1 cellular context compared by ENCODE assay signal in the genomic region with DNA sequence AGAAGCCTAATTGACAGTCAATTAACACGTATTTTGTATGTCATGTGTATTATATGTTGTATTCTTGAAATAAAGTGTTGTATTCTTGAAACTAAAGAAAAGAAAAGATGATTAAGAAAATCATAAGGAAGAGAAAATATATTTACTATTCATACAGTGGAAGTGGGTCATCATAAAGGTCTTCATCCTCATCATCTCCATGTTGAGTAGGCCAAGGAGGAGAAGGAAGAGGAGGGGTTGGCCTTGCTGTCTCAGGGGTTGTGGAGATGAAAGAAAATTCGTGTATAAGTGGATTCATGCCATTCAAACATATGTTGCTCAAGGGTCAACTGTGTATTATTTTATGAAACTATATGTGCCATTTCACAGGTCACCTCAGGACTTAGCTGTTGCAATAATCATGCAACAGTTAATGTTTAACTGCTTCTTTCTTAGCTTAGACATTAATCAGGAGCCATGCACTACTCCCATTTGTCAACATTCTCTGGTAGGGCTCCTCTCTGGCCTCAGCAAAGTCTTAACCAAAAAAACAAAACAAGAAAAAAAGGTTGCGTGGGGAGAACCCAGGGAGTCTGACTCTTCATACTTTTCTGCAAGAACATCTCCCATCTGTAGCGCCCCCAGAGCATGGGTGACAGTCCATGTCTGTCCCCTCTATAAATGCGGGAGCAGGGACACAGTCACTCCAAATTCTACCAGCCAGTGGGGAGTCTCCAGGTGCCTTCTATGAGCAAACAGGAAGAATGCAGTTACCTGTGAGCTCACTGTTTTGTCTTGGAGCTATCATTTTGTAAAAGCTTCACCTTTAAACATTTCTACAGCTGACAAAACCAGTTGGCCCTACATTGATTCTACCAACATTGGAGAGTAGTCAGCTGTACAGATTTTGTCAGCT.
TF ChIP-seq lines count a peak whose summit lies in the region.

No MANE protein-coding gene starts in this region.

TF ChIP-seq in HepG2, 621 proteins besides CTCF, POLR2A, EP300 and RAD21 (continued from another document and continues in another):
- TF ChIP-seq, protein P1, sequence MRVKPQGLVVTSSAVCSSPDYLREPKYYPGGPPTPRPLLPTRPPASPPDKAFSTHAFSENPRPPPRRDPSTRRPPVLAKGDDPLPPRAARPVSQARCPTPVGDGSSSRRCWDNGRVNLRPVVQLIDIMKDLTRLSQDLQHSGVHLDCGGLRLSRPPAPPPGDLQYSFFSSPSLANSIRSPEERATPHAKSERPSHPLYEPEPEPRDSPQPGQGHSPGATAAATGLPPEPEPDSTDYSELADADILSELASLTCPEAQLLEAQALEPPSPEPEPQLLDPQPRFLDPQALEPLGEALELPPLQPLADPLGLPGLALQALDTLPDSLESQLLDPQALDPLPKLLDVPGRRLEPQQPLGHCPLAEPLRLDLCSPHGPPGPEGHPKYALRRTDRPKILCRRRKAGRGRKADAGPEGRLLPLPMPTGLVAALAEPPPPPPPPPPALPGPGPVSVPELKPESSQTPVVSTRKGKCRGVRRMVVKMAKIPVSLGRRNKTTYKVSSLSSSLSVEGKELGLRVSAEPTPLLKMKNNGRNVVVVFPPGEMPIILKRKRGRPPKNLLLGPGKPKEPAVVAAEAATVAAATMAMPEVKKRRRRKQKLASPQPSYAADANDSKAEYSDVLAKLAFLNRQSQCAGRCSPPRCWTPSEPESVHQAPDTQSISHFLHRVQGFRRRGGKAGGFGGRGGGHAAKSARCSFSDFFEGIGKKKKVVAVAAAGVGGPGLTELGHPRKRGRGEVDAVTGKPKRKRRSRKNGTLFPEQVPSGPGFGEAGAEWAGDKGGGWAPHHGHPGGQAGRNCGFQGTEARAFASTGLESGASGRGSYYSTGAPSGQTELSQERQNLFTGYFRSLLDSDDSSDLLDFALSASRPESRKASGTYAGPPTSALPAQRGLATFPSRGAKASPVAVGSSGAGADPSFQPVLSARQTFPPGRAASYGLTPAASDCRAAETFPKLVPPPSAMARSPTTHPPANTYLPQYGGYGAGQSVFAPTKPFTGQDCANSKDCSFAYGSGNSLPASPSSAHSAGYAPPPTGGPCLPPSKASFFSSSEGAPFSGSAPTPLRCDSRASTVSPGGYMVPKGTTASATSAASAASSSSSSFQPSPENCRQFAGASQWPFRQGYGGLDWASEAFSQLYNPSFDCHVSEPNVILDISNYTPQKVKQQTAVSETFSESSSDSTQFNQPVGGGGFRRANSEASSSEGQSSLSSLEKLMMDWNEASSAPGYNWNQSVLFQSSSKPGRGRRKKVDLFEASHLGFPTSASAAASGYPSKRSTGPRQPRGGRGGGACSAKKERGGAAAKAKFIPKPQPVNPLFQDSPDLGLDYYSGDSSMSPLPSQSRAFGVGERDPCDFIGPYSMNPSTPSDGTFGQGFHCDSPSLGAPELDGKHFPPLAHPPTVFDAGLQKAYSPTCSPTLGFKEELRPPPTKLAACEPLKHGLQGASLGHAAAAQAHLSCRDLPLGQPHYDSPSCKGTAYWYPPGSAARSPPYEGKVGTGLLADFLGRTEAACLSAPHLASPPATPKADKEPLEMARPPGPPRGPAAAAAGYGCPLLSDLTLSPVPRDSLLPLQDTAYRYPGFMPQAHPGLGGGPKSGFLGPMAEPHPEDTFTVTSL (CRISPR knock-in tag; IDR thresholded peaks at IDR 0.05; ENCODE audit: borderline replicate concordance): peak; percentile 33; the same call in 1 of the 2 replicates
- TF ChIP-seq NFE2L1 (CRISPR knock-in tag; IDR thresholded peaks at IDR 0.05; ENCODE audit: borderline replicate concordance) (no peak), ZZZ3 (CRISPR knock-in tag; IDR thresholded peaks at IDR 0.05; ENCODE audit: borderline replicate concordance) (no peak), ZNF563 (CRISPR knock-in tag; IDR thresholded peaks at IDR 0.05) (no peak), KDM3A (CRISPR knock-in tag; IDR thresholded peaks at IDR 0.05; ENCODE audit: low read depth) (no peak), SRSF1 (optimal IDR thresholded peaks at IDR 0.05; ENCODE audit: low read depth, low read length) (no peak), ZNF660 (CRISPR knock-in tag; IDR thresholded peaks at IDR 0.05; ENCODE audit: borderline replicate concordance, low read depth) (no peak), ZNF335 (CRISPR knock-in tag; IDR thresholded peaks at IDR 0.05) (no peak), MAZ (IDR thresholded peaks at IDR 0.05; ENCODE audit: borderline replicate concordance, low read depth, low read length) (no peak), MAZ (CRISPR knock-in tag; IDR thresholded peaks at IDR 0.05; ENCODE audit: low read depth) (no peak), RFXANK (CRISPR knock-in tag; IDR thresholded peaks at IDR 0.05) (no peak), ZNF383 (CRISPR knock-in tag; IDR thresholded peaks at IDR 0.05; ENCODE audit: borderline replicate concordance) (no peak), MED13 (CRISPR knock-in tag; IDR thresholded peaks at IDR 0.05) (peak; percentile 53; the same call in 1 of the 2 replicates), PRMT3 (CRISPR knock-in tag; IDR thresholded peaks at IDR 0.05; ENCODE audit: borderline replicate concordance, low read depth) (no peak), SIX4 (CRISPR knock-in tag; IDR thresholded peaks at IDR 0.05) (no peak), MIER3 (CRISPR knock-in tag; IDR thresholded peaks at IDR 0.05; ENCODE audit: borderline replicate concordance) (peak; percentile 26; the same call in 1 of the 2 replicates), MYNN (CRISPR knock-in tag; IDR thresholded peaks at IDR 0.05; ENCODE audit: low read depth) (no peak), IKZF4 (CRISPR knock-in tag; IDR thresholded peaks at IDR 0.05; ENCODE audit: borderline replicate concordance, low read depth, not compliant biosample characterization) (no peak), SP1 (IDR thresholded peaks at IDR 0.05) (no peak), SP1 (CRISPR knock-in tag; IDR thresholded peaks at IDR 0.05) (no peak)
- TF ChIP-seq, protein P2, sequence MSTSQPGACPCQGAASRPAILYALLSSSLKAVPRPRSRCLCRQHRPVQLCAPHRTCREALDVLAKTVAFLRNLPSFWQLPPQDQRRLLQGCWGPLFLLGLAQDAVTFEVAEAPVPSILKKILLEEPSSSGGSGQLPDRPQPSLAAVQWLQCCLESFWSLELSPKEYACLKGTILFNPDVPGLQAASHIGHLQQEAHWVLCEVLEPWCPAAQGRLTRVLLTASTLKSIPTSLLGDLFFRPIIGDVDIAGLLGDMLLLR (CRISPR knock-in tag; IDR thresholded peaks at IDR 0.05): no peak
- TF ChIP-seq, protein P3, sequence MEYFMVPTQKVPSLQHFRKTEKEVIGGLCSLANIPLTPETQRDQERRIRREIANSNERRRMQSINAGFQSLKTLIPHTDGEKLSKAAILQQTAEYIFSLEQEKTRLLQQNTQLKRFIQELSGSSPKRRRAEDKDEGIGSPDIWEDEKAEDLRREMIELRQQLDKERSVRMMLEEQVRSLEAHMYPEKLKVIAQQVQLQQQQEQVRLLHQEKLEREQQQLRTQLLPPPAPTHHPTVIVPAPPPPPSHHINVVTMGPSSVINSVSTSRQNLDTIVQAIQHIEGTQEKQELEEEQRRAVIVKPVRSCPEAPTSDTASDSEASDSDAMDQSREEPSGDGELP (IDR thresholded peaks at IDR 0.05; ENCODE audit: borderline replicate concordance, low read depth): peak; percentile 51; the same call in 1 of the 2 replicates
- TF ChIP-seq, protein P4, sequence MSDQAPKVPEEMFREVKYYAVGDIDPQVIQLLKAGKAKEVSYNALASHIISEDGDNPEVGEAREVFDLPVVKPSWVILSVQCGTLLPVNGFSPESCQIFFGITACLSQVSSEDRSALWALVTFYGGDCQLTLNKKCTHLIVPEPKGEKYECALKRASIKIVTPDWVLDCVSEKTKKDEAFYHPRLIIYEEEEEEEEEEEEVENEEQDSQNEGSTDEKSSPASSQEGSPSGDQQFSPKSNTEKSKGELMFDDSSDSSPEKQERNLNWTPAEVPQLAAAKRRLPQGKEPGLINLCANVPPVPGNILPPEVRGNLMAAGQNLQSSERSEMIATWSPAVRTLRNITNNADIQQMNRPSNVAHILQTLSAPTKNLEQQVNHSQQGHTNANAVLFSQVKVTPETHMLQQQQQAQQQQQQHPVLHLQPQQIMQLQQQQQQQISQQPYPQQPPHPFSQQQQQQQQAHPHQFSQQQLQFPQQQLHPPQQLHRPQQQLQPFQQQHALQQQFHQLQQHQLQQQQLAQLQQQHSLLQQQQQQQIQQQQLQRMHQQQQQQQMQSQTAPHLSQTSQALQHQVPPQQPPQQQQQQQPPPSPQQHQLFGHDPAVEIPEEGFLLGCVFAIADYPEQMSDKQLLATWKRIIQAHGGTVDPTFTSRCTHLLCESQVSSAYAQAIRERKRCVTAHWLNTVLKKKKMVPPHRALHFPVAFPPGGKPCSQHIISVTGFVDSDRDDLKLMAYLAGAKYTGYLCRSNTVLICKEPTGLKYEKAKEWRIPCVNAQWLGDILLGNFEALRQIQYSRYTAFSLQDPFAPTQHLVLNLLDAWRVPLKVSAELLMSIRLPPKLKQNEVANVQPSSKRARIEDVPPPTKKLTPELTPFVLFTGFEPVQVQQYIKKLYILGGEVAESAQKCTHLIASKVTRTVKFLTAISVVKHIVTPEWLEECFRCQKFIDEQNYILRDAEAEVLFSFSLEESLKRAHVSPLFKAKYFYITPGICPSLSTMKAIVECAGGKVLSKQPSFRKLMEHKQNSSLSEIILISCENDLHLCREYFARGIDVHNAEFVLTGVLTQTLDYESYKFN (CRISPR knock-in tag; conservative IDR thresholded peaks at IDR 0.05): peak; percentile 75
- TF ChIP-seq, protein P5, sequence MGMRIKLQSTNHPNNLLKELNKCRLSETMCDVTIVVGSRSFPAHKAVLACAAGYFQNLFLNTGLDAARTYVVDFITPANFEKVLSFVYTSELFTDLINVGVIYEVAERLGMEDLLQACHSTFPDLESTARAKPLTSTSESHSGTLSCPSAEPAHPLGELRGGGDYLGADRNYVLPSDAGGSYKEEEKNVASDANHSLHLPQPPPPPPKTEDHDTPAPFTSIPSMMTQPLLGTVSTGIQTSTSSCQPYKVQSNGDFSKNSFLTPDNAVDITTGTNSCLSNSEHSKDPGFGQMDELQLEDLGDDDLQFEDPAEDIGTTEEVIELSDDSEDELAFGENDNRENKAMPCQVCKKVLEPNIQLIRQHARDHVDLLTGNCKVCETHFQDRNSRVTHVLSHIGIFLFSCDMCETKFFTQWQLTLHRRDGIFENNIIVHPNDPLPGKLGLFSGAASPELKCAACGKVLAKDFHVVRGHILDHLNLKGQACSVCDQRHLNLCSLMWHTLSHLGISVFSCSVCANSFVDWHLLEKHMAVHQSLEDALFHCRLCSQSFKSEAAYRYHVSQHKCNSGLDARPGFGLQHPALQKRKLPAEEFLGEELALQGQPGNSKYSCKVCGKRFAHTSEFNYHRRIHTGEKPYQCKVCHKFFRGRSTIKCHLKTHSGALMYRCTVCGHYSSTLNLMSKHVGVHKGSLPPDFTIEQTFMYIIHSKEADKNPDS (CRISPR knock-in tag; IDR thresholded peaks at IDR 0.05): no peak
- TF ChIP-seq, protein P6, sequence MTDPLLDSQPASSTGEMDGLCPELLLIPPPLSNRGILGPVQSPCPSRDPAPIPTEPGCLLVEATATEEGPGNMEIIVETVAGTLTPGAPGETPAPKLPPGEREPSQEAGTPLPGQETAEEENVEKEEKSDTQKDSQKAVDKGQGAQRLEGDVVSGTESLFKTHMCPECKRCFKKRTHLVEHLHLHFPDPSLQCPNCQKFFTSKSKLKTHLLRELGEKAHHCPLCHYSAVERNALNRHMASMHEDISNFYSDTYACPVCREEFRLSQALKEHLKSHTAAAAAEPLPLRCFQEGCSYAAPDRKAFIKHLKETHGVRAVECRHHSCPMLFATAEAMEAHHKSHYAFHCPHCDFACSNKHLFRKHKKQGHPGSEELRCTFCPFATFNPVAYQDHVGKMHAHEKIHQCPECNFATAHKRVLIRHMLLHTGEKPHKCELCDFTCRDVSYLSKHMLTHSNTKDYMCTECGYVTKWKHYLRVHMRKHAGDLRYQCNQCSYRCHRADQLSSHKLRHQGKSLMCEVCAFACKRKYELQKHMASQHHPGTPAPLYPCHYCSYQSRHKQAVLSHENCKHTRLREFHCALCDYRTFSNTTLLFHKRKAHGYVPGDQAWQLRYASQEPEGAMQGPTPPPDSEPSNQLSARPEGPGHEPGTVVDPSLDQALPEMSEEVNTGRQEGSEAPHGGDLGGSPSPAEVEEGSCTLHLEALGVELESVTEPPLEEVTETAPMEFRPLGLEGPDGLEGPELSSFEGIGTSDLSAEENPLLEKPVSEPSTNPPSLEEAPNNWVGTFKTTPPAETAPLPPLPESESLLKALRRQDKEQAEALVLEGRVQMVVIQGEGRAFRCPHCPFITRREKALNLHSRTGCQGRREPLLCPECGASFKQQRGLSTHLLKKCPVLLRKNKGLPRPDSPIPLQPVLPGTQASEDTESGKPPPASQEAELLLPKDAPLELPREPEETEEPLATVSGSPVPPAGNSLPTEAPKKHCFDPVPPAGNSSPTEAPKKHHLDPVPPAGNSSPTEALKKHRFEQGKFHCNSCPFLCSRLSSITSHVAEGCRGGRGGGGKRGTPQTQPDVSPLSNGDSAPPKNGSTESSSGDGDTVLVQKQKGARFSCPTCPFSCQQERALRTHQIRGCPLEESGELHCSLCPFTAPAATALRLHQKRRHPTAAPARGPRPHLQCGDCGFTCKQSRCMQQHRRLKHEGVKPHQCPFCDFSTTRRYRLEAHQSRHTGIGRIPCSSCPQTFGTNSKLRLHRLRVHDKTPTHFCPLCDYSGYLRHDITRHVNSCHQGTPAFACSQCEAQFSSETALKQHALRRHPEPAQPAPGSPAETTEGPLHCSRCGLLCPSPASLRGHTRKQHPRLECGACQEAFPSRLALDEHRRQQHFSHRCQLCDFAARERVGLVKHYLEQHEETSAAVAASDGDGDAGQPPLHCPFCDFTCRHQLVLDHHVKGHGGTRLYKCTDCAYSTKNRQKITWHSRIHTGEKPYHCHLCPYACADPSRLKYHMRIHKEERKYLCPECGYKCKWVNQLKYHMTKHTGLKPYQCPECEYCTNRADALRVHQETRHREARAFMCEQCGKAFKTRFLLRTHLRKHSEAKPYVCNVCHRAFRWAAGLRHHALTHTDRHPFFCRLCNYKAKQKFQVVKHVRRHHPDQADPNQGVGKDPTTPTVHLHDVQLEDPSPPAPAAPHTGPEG (CRISPR knock-in tag; IDR thresholded peaks at IDR 0.05): no peak
- TF ChIP-seq, protein P7, sequence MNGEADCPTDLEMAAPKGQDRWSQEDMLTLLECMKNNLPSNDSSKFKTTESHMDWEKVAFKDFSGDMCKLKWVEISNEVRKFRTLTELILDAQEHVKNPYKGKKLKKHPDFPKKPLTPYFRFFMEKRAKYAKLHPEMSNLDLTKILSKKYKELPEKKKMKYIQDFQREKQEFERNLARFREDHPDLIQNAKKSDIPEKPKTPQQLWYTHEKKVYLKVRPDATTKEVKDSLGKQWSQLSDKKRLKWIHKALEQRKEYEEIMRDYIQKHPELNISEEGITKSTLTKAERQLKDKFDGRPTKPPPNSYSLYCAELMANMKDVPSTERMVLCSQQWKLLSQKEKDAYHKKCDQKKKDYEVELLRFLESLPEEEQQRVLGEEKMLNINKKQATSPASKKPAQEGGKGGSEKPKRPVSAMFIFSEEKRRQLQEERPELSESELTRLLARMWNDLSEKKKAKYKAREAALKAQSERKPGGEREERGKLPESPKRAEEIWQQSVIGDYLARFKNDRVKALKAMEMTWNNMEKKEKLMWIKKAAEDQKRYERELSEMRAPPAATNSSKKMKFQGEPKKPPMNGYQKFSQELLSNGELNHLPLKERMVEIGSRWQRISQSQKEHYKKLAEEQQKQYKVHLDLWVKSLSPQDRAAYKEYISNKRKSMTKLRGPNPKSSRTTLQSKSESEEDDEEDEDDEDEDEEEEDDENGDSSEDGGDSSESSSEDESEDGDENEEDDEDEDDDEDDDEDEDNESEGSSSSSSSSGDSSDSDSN (CRISPR knock-in tag; IDR thresholded peaks at IDR 0.05): no peak
- TF ChIP-seq, protein P8, sequence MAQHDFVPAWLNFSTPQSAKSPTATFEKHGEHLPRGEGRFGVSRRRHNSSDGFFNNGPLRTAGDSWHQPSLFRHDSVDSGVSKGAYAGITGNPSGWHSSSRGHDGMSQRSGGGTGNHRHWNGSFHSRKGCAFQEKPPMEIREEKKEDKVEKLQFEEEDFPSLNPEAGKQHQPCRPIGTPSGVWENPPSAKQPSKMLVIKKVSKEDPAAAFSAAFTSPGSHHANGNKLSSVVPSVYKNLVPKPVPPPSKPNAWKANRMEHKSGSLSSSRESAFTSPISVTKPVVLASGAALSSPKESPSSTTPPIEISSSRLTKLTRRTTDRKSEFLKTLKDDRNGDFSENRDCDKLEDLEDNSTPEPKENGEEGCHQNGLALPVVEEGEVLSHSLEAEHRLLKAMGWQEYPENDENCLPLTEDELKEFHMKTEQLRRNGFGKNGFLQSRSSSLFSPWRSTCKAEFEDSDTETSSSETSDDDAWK (CRISPR knock-in tag; IDR thresholded peaks at IDR 0.05): no peak
